Comparison of ENCODE assay signal across 25 cellular contexts in the genomic region with DNA sequence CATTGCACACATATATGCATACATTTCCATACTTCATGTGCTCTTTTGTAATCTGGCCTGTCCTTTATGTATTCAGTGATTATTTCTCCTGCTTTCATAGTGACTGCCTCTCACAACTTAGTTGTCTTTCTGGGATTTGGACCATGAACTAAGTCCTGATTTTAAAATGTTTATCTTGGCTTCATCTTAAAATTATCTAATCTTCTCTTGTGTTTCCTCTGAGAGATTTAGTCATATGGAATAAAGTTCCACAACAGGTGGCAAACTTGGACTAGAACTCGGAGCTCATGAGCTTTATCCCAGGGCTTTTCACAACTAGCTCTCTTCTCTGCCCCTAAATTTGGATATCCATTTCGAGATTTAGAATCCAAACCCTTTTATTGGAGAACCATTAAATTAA.
"Had no signal": no experiment of that assay in that cellular context is flagged by ENCODE, and none has a peak within 500 bp of the region (broad histone marks: within the 10 kb centered on the region; RNA-seq: fewer than 3 reads in every experiment).

No MANE protein-coding gene starts in this region.

- H3K4me3 Mint-ChIP-seq: dendritic cell treated with granulocyte-macrophage colony-stimulating factor and Interleukin-4, amounts not matched to agents 40 ng/mL and 50 ng/mL, for 4 days; effector memory CD8-positive, alpha-beta T cell; naive B cell; nephron progenitor cell; stimulated activated naive B cell treated with anti-CD40 and anti-IgM and Interleukin-4, amounts not matched to agents 10 μg/mL and 1 μg/mL and 100 μg/mL, for 72 hours; stimulated activated naive CD8-positive, alpha-beta T cell treated with anti-CD3 and anti-CD28 coated beads, Interleukin-15, amount 100 ng/mL, for 72 hours had no signal

- H3K9me3 Mint-ChIP-seq: dendritic cell treated with granulocyte-macrophage colony-stimulating factor and Interleukin-4, amounts not matched to agents 40 ng/mL and 50 ng/mL, for 4 days; effector memory CD8-positive, alpha-beta T cell; naive B cell; stimulated activated naive B cell treated with anti-CD40 and anti-IgM and Interleukin-4, amounts not matched to agents 10 μg/mL and 1 μg/mL and 100 μg/mL, for 72 hours; stimulated activated naive CD8-positive, alpha-beta T cell treated with anti-CD3 and anti-CD28 coated beads, Interleukin-15, amount 100 ng/mL, for 72 hours had no signal

- H3K27me3 Mint-ChIP-seq: dendritic cell treated with granulocyte-macrophage colony-stimulating factor and Interleukin-4, amounts not matched to agents 40 ng/mL and 50 ng/mL, for 4 days; effector memory CD8-positive, alpha-beta T cell; naive B cell; stimulated activated naive B cell treated with anti-CD40 and anti-IgM and Interleukin-4, amounts not matched to agents 10 μg/mL and 1 μg/mL and 100 μg/mL, for 72 hours; stimulated activated naive CD8-positive, alpha-beta T cell treated with anti-CD3 and anti-CD28 coated beads, Interleukin-15, amount 100 ng/mL, for 72 hours had no signal

- H3K27me3 ChIP-seq: esophagus squamous epithelium, heart left ventricle, left lung, testis, tibial nerve, upper lobe of right lung, vagina had no signal

- H3K27ac Mint-ChIP-seq: dendritic cell treated with granulocyte-macrophage colony-stimulating factor and Interleukin-4, amounts not matched to agents 40 ng/mL and 50 ng/mL, for 4 days; effector memory CD8-positive, alpha-beta T cell; nephron progenitor cell; stimulated activated naive B cell treated with anti-CD40 and anti-IgM and Interleukin-4, amounts not matched to agents 10 μg/mL and 1 μg/mL and 100 μg/mL, for 72 hours; stimulated activated naive CD8-positive, alpha-beta T cell treated with anti-CD3 and anti-CD28 coated beads, Interleukin-15, amount 100 ng/mL, for 72 hours had no signal

- H3K9me3 ChIP-seq: esophagus squamous epithelium, heart left ventricle, left lung, psoas muscle, testis, tibial nerve, upper lobe of right lung, vagina had no signal

- H3K27ac ChIP-seq: epithelial cell of prostate, esophagus squamous epithelium, heart left ventricle, left lung, psoas muscle, skin epidermis, testis, tibial nerve, upper lobe of right lung, vagina had no signal

- H3K4me1 Mint-ChIP-seq: nephron progenitor cell; stimulated activated naive CD8-positive, alpha-beta T cell treated with anti-CD3 and anti-CD28 coated beads, Interleukin-15, amount 100 ng/mL, for 72 hours had no signal

- H3K4me1 ChIP-seq: esophagus squamous epithelium, left lung, psoas muscle, testis, tibial nerve, upper lobe of right lung, vagina had no signal

- H3K4me3 ChIP-seq: esophagus squamous epithelium, heart left ventricle, left lung, lung, psoas muscle, skin epidermis, testis, tibial nerve, upper lobe of right lung, vagina had no signal

- DNase-seq: effector memory CD8-positive, alpha-beta T cell; esophagus squamous epithelium; foreskin melanocyte; heart left ventricle; hippocampal formation; kidney glomerular epithelial cell; left lung; mesendoderm; naive B cell; nephron progenitor cell; psoas muscle; retina; stimulated activated CD4-positive, alpha-beta T cell treated with anti-CD3 and anti-CD28 coated beads, Interleukin-2, amount 100 ng/mL, for 24 hours; stimulated activated CD4-positive, alpha-beta T cell treated with anti-CD3 and anti-CD28 coated beads, Interleukin-4, amount 100 ng/mL, for 4 hours; stimulated activated naive B cell treated with anti-CD40 and anti-IgM and Interleukin-4, amounts not matched to agents 10 μg/mL and 1 μg/mL and 100 μg/mL, for 72 hours; stimulated activated naive CD8-positive, alpha-beta T cell treated with anti-CD3 and anti-CD28 coated beads, Interleukin-15, amount 100 ng/mL, for 72 hours; testis; upper lobe of right lung had no signal

- ATAC-seq: effector memory CD8-positive, alpha-beta T cell; left lung; psoas muscle; sciatic nerve; stimulated activated naive B cell treated with anti-CD40 and anti-IgM and Interleukin-4, amounts not matched to agents 10 μg/mL and 1 μg/mL and 100 μg/mL, for 72 hours; stimulated activated naive CD8-positive, alpha-beta T cell treated with anti-CD3 and anti-CD28 coated beads, Interleukin-15, amount 100 ng/mL, for 72 hours; upper lobe of right lung had no signal
